In the genomic region with DNA sequence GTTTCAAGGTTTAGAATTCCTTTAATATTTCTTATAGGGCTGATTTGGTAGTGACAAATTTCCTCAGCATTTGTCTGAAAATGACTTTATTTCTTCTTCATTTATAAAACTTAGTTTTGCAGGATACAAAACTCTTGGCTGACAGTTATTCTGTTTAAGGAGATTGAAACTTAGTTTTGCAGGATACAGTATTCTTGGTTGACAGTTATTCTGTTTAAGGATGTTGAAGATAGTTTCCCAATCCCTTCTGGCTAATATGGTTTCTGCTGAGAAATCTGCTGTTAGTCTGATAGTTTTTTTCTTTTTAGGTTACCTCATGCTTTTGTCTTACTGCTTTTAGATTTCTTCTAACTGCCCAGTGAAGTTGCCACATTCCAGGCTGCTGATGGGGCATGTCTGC, we compare ENCODE assay signal across 1 cellular context.
TF ChIP-seq lines count a peak whose summit lies in the region.

No MANE protein-coding gene starts in this region.

TF ChIP-seq in GM23338, 12 proteins besides CTCF, POLR2A, EP300 and RAD21 (continued from another document):
- TF ChIP-seq, protein P1, sequence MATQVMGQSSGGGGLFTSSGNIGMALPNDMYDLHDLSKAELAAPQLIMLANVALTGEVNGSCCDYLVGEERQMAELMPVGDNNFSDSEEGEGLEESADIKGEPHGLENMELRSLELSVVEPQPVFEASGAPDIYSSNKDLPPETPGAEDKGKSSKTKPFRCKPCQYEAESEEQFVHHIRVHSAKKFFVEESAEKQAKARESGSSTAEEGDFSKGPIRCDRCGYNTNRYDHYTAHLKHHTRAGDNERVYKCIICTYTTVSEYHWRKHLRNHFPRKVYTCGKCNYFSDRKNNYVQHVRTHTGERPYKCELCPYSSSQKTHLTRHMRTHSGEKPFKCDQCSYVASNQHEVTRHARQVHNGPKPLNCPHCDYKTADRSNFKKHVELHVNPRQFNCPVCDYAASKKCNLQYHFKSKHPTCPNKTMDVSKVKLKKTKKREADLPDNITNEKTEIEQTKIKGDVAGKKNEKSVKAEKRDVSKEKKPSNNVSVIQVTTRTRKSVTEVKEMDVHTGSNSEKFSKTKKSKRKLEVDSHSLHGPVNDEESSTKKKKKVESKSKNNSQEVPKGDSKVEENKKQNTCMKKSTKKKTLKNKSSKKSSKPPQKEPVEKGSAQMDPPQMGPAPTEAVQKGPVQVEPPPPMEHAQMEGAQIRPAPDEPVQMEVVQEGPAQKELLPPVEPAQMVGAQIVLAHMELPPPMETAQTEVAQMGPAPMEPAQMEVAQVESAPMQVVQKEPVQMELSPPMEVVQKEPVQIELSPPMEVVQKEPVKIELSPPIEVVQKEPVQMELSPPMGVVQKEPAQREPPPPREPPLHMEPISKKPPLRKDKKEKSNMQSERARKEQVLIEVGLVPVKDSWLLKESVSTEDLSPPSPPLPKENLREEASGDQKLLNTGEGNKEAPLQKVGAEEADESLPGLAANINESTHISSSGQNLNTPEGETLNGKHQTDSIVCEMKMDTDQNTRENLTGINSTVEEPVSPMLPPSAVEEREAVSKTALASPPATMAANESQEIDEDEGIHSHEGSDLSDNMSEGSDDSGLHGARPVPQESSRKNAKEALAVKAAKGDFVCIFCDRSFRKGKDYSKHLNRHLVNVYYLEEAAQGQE (IDR thresholded peaks at IDR 0.05; ENCODE audit: unreplicated experiment) = no peak
